Comparison of ENCODE assay signal across 20 cellular contexts in genomic region chr9:115643948-115644727, GRCh38.
DNase-seq lines count a peak whose midpoint lies in the region; ATAC-seq and TF ChIP-seq lines count a peak whose summit lies in the region.
"Had no signal": no experiment of that assay in that cellular context is flagged by ENCODE, and none has a peak within 500 bp of the region (broad histone marks: within the 10 kb centered on the region; RNA-seq: fewer than 3 reads in every experiment).

No MANE protein-coding gene starts in this region.

- TF ChIP-seq CTCF in choroid plexus epithelial cell (conservative IDR thresholded peaks at IDR 0.05; ENCODE audit: low read depth, low read length), result no peak
- TF ChIP-seq CTCF in foreskin keratinocyte (conservative IDR thresholded peaks at IDR 0.05), result no peak
- TF ChIP-seq CTCF in tibial nerve (IDR thresholded peaks at IDR 0.05), result no peak

- H3K36me3 ChIP-seq in SK-N-MC (ENCODE audit: insufficient read depth, low read length), result peaks cover 23% of the 10 kb centered on the region; the same call in 1 of the 2 replicates
- H3K36me3 ChIP-seq in tibial nerve, result no peaks in the 10 kb centered on the region
- no peaks in the 10 kb centered on the region for H3K36me3 ChIP-seq in MG63
- H3K36me3 ChIP-seq: Peyer's patch had no signal

- ATAC-seq in foreskin keratinocyte (peak; percentile 42), HG03354 (IDR thresholded peaks at IDR 0.05; ENCODE audit: poor library complexity, severe bottlenecking, unreplicated experiment) (no peak)
- ATAC-seq: HepG2, Right ventricle myocardium inferior had no signal

- H3K9me3 ChIP-seq in SK-N-MC (ENCODE audit: low read depth, low read length) (no peaks in the 10 kb centered on the region), tibial nerve (no peaks in the 10 kb centered on the region), MG63 (no peaks in the 10 kb centered on the region)
- H3K9me3 ChIP-seq: Peyer's patch had no signal

- H3K27me3 ChIP-seq in foreskin keratinocyte, result no peaks in the 10 kb centered on the region
- H3K27me3 ChIP-seq in tibial nerve, result no peaks in the 10 kb centered on the region
- no peaks in the 10 kb centered on the region for H3K27me3 ChIP-seq in MG63
- H3K27me3 ChIP-seq: Peyer's patch had no signal

- H3K9ac ChIP-seq in SK-N-MC (ENCODE audit: insufficient read length), result peak overlapping the region; percentile 17

- no peak for TF ChIP-seq EP300 in tibial nerve (IDR thresholded peaks at IDR 0.05)

- H3K27ac ChIP-seq in SK-N-MC (no peak overlapping the region), foreskin keratinocyte (no peak overlapping the region), tibial nerve (no peak overlapping the region)
- H3K27ac ChIP-seq: C4-2B, Peyer's patch had no signal

- no peak for DNase-seq in SK-N-MC (ENCODE audit: low read depth, low spot score)
- peak; percentile 50 for DNase-seq in choroid plexus epithelial cell (ENCODE audit: low read depth)
- DNase-seq in foreskin keratinocyte, result no peak
- no peak for DNase-seq in DMS153 treated with DMSO at 0.1 percent for 48 hours (lab: John Stamatoyannopoulos, UW; ENCODE audit: unreplicated experiment)
- DNase-seq in tibial nerve (ENCODE audit: low spot score in 2 of 2), result no peak
- DNase-seq in MG63, result no peak
- DNase-seq: AML-193; DMS79 treated with DMSO at 0.1 percent for 48 hours; KG1; NCI-H1048; NCI-H1436; NCI-H2029; NCI-H446; NCI-H526 treated with DMSO at 0.1 percent for 48 hours; NK-92 treated with Interleukin-12 subunit alpha and Interleukin-12 subunit beta, amount 100 ng/mL, for 24 hours; Peyer's patch had no signal

- TF ChIP-seq POLR2A in tibial nerve (IDR thresholded peaks at IDR 0.05), result no peak

- 78 to 80% methylated on average over 4 of the region's 4 CpGs for WGBS in tibial nerve, 2 donors

- H3K4me1 ChIP-seq in foreskin keratinocyte, result peaks cover 23% of the 10 kb centered on the region
- peaks cover 0 to 3% (median 0%) of the 10 kb centered on the region in 4 donors for H3K4me1 ChIP-seq in tibial nerve
- H3K4me1 ChIP-seq: Peyer's patch had no signal

- H3K4me3 ChIP-seq in SK-N-MC, result no peak overlapping the region
- no peak overlapping the region for H3K4me3 ChIP-seq in choroid plexus epithelial cell (ENCODE audit: low read depth, low read length)
- no peak overlapping the region for H3K4me3 ChIP-seq in tibial nerve
- no peak overlapping the region for H3K4me3 ChIP-seq in MG63
- H3K4me3 ChIP-seq: Peyer's patch had no signal
